Comparison of ENCODE assay signal across 1 cellular context in genomic region chr13:43363156-43363918, GRCh38.
TF ChIP-seq lines count a peak whose summit lies in the region.

No MANE protein-coding gene starts in this region.

TF ChIP-seq in SK-N-SH, 30 proteins besides CTCF, POLR2A, EP300 and RAD21 (continued from another document):
- TF ChIP-seq REST (IDR thresholded peaks at IDR 0.05; ENCODE audit: low read depth, low read length) = no peak
- no peak for TF ChIP-seq POLR2AphosphoS5 (IDR thresholded peaks at IDR 0.05; ENCODE audit: low read depth, low read length)
- no peak for TF ChIP-seq MAX (IDR thresholded peaks at IDR 0.05; ENCODE audit: low read depth)
- TF ChIP-seq FOXM1 (IDR thresholded peaks at IDR 0.05; ENCODE audit: low read depth) = no peak
- TF ChIP-seq RFX5 (IDR thresholded peaks at IDR 0.05; ENCODE audit: low read length) = no peak
- TF ChIP-seq RCOR1 (IDR thresholded peaks at IDR 0.05; ENCODE audit: low read length) = no peak
- no peak for TF ChIP-seq GABPA (IDR thresholded peaks at IDR 0.05; ENCODE audit: low read depth)
- TF ChIP-seq FOSL2 (IDR thresholded peaks at IDR 0.05; ENCODE audit: borderline replicate concordance, low read depth) = no peak
- TF ChIP-seq YY1 (IDR thresholded peaks at IDR 0.05; ENCODE audit: low read depth) = no peak
- TF ChIP-seq ELF1 (IDR thresholded peaks at IDR 0.05) = no peak
- no peak for TF ChIP-seq EZH2phosphoT487 (IDR thresholded peaks at IDR 0.05; ENCODE audit: borderline replicate concordance, low read depth)
- peak; percentile 68 for TF ChIP-seq TCF12 (IDR thresholded peaks at IDR 0.05)
- TF ChIP-seq NFIC (IDR thresholded peaks at IDR 0.05; ENCODE audit: borderline replicate concordance) = peak; percentile 48; the same call in 1 of the 2 replicates
- no peak for TF ChIP-seq GATA2 (CRISPR knock-in tag; IDR thresholded peaks at IDR 0.05)
- no peak for TF ChIP-seq ZBTB33 (IDR thresholded peaks at IDR 0.05; ENCODE audit: borderline replicate concordance, low read depth)
- TF ChIP-seq NRF1 (IDR thresholded peaks at IDR 0.05; ENCODE audit: low read depth, low read length) = no peak
- TF ChIP-seq FOXJ3 (CRISPR knock-in tag; IDR thresholded peaks at IDR 0.05) = no peak
- no peak for TF ChIP-seq USF1 (IDR thresholded peaks at IDR 0.05; ENCODE audit: borderline replicate concordance, low read depth)
- TF ChIP-seq MXI1 (IDR thresholded peaks at IDR 0.05; ENCODE audit: low read depth, low read length) = no peak
